In the genomic region with DNA sequence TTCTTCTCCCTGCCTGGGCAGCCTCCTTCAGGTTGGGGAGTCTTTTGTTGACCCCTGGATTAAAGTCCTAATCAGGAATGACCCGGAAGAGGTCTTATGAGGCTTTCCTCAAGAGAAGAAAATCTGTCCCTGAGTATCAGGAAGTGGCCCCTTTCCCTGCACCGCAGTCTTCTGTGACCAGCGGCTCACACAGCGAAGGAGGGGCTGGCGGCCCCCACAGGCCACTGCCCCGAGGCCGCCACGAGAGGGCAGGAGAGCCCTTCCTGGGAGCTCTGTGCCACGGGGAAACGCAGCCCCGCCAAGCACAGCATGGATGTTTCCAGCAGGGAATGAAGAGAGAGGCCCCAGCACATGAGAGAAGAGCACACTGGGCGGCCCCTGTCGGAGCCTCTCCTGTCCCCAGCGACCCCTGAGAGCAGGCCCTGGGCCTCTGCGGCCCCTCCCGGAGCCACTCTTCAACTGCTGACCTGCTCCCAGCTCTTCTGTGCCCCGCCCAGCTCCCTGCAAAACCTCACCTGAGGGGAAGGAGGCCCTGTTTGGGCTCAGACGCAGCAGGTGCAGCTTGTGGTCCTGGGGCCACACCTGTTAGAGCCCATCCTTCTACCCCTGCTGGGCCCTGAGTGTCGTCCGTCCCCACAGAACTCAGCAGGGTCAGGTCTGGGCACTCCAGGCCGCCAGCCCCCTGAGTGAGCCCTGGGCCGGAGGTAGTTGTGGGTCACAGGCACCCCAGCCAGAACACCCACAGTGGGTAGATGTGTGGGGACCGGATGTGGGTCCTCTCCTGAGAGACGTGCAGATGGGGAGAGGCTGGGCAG, we compare ENCODE assay signal across 8 cellular contexts. TPM values are rescaled to one million over a fixed set of nuclear protein-coding genes. Genes with fewer than 3 reads are reported as not detected.
DNase-seq lines count a peak whose midpoint lies in the region; ATAC-seq and TF ChIP-seq lines count a peak whose summit lies in the region.

No MANE protein-coding gene starts in this region.

- peak in 2 of 3 experiments; percentile 92 to 96; a peak in 4 of 6 replicates for TF ChIP-seq CTCF in HCT116 (IDR thresholded peaks at IDR 0.05 in 2 of 3, conservative IDR thresholded peaks at IDR 0.05 in 1 of 3; ENCODE audit: borderline replicate concordance in 1 of 3, insufficient read depth in 1 of 3, low read depth in 2 of 3, low read length in 2 of 3)

- H3K36me3 Mint-ChIP-seq in activated CD4-positive, alpha-beta T cell treated with anti-CD3 and anti-CD28 coated beads, Interleukin-2, amount 10 ng/mL, durations not matched to agents 24 days and 14 days (ENCODE audit: low read depth): peaks cover 2% of the 10 kb centered on the region

- CTCF ChIA-PET in HCT116 (lab: Charles Lee): interaction anchor here (0.8 to 2.6 kb wide), 9 partner anchors 16 to 168 kb away, joined by 3 to 16 read pairs (median 6); no protein-coding TSS in a partner anchor

- H3K9ac ChIP-seq in HCT116 (ENCODE audit: low read length): peak overlapping the region; percentile 45

- RAD21 ChIA-PET in HCT116 (lab: Charles Lee; ENCODE audit: low non-redundant PET in 1 of 2, low total read pairs in 2 of 2, uncharacterized antibody in 2 of 2, unreplicated experiment in 2 of 2): interaction anchor here (0.6 to 1.0 kb wide), 4 partner anchors 16 to 152 kb away, joined by 3 to 4 read pairs (median 3); no protein-coding TSS in a partner anchor

- H3K27ac ChIP-seq in HCT116 (ENCODE audit: low read depth, low read length): peak overlapping the region; percentile 46; the same call in 1 of the 2 replicates

- peaks cover 0 to 3% of the 10 kb centered on the region in 2 experiments; a peak in 1 of 4 replicates for H3K36me3 ChIP-seq in HCT116 (ENCODE audit: control insufficient read depth in 1 of 2, insufficient read depth in 2 of 2, low read length in 2 of 2)

- no peak for TF ChIP-seq POLR2A in HCT116 (IDR thresholded peaks at IDR 0.05; ENCODE audit: borderline replicate concordance, extremely low read depth, insufficient read depth, insufficient read length)

- H2AFZ ChIP-seq in HCT116 (ENCODE audit: low read depth, low read length, poor library complexity, severe bottlenecking): peak overlapping the region; percentile 45

- ATAC-seq in HCT116: peak; percentile 80
- peak; percentile 81 for ATAC-seq in left lobe of liver
- ATAC-seq in GM18502 (IDR thresholded peaks at IDR 0.05; ENCODE audit: poor library complexity, unreplicated experiment): no peak

- no peaks in the 10 kb centered on the region for H3K9me2 ChIP-seq in HCT116 (ENCODE audit: insufficient read depth)

- H3K27ac Mint-ChIP-seq in activated CD4-positive, alpha-beta T cell treated with anti-CD3 and anti-CD28 coated beads, Interleukin-2, amount 10 ng/mL, durations not matched to agents 24 days and 14 days: peak overlapping the region; percentile 34

- H3K4me3 ChIP-seq in HCT116 (replicated peaks in 1 of 2; ENCODE audit: low read depth in 1 of 2, low read length in 2 of 2): no peak overlapping the region

- no peaks in the 10 kb centered on the region for H4K20me1 ChIP-seq in HCT116 (ENCODE audit: insufficient read depth)

- no peaks in the 10 kb centered on the region for H3K9me3 Mint-ChIP-seq in activated CD4-positive, alpha-beta T cell treated with anti-CD3 and anti-CD28 coated beads, Interleukin-2, amount 10 ng/mL, durations not matched to agents 24 days and 14 days

- POLR2A ChIA-PET in HCT116 (lab: Charles Lee): no interaction called here

- H3K27me3 Mint-ChIP-seq in activated CD4-positive, alpha-beta T cell treated with anti-CD3 and anti-CD28 coated beads, Interleukin-2, amount 10 ng/mL, durations not matched to agents 24 days and 14 days: peaks cover 4% of the 10 kb centered on the region

- DNase-seq in AML-193 (lab: John Stamatoyannopoulos, UW) (peak; percentile 61 to 64), HCT116 (ENCODE audit: low read depth, low spot score) (peak; percentile 45), NCI-H524 (lab: John Stamatoyannopoulos, UW) (peak; percentile 42 to 81), cerebellum (ENCODE audit: low spot score) (peak; percentile 90), left lobe of liver (ENCODE audit: low spot score) (peak; percentile 82)
- DNase-seq in activated CD4-positive, alpha-beta T cell treated with anti-CD3 and anti-CD28 coated beads, Interleukin-2, amount 10 ng/mL, durations not matched to agents 24 days and 14 days: peak; percentile 91
- peak; percentile 67 for DNase-seq in stimulated activated CD4-positive, alpha-beta T cell treated with anti-CD3 and anti-CD28 coated beads, Interleukin-1b, Interleukin-23, amount 100 ng/mL, for 48 hours

- peaks cover 13 to 25% of the 10 kb centered on the region in 2 experiments for H3K4me1 ChIP-seq in HCT116 (ENCODE audit: control insufficient read depth in 1 of 2, insufficient read depth in 2 of 2, low read length in 2 of 2)

- intact Hi-C loops in HCT116 (cut with micrococcal nuclease): loop anchor here (1.0 to 5.0 kb wide), 4 partner anchors 147 to 526 kb away; no protein-coding TSS in a partner anchor
- intact Hi-C loops in activated CD4-positive, alpha-beta T cell treated with anti-CD3 and anti-CD28 coated beads, Interleukin-2, amount 10 ng/mL, durations not matched to agents 24 days and 14 days (cut with micrococcal nuclease): loop anchor here (1.0 to 2.0 kb wide), 3 partner anchors 147 to 528 kb away; no protein-coding TSS in a partner anchor

- H3K4me2 ChIP-seq in HCT116 (ENCODE audit: low read length): peak overlapping the region; percentile 48

- no peaks in the 10 kb centered on the region for H3K27me3 ChIP-seq in HCT116 (ENCODE audit: insufficient read depth, low read length)

- no TSS peak for BruUV-seq in HCT116 (replicated peaks; lab: Mats Ljungman, UMichigan)

- no peaks in the 10 kb centered on the region for H3K9me3 ChIP-seq in HCT116 (ENCODE audit: control insufficient read depth in 1 of 2, insufficient read depth in 1 of 2, low read depth in 1 of 2, low read length in 2 of 2)

- TF ChIP-seq RAD21 in HCT116 (IDR thresholded peaks at IDR 0.05; ENCODE audit: low read depth): no peak

- peaks cover 9% of the 10 kb centered on the region for H3K4me1 Mint-ChIP-seq in activated CD4-positive, alpha-beta T cell treated with anti-CD3 and anti-CD28 coated beads, Interleukin-2, amount 10 ng/mL, durations not matched to agents 24 days and 14 days

- no peak overlapping the region for H3K4me3 Mint-ChIP-seq in activated CD4-positive, alpha-beta T cell treated with anti-CD3 and anti-CD28 coated beads, Interleukin-2, amount 10 ng/mL, durations not matched to agents 24 days and 14 days

- H3K79me2 ChIP-seq in HCT116 (ENCODE audit: insufficient read depth, low read length): no peaks in the 10 kb centered on the region

TF ChIP-seq in HCT116, 20 proteins besides CTCF, POLR2A, EP300 and RAD21:
- TF ChIP-seq POLR2AphosphoS5 (IDR thresholded peaks at IDR 0.05; ENCODE audit: low read depth, low read length) (peak; percentile 29; the same call in 1 of the 2 replicates), EZH2phosphoT487 (IDR thresholded peaks at IDR 0.05; ENCODE audit: borderline replicate concordance) (no peak)
TF ChIP-seq in HCT116: peak in this region for 1.

RNA-seq across cellular contexts. Expression of a gene that starts 4.9 kb away (rescaled TPM):
- total RNA-seq in HCT116 (2021; ENCODE audit: unreplicated experiment) (20.5 TPM), cerebellum (14.2 TPM), left lobe of liver (17.5 TPM)
- 16.7 and 18.7 TPM in 2 replicates for polyA plus RNA-seq in HCT116 (2012)
- 15.5 and 17.9 TPM in 2 replicates for total RNA-seq in activated CD4-positive, alpha-beta T cell treated with anti-CD3 and anti-CD28 coated beads, Interleukin-2, amount 10 ng/mL, durations not matched to agents 24 days and 14 days
